20 cellular contexts compared by ENCODE assay signal in genomic region chr15:88334436-88334835, GRCh38.
A peak's percentile ranks its signal among the peaks of the same experiment; 100 is the strongest.
DNase-seq lines count a peak whose midpoint lies in the region; ATAC-seq and TF ChIP-seq lines count a peak whose summit lies in the region.
"Had no signal": no experiment of that assay in that cellular context is flagged by ENCODE, and none has a peak within 500 bp of the region (broad histone marks: within the 10 kb centered on the region; RNA-seq: fewer than 3 reads in every experiment).

No MANE protein-coding gene starts in this region.

- no peak for TF ChIP-seq CTCF in AG04449 (IDR thresholded peaks at IDR 0.05; ENCODE audit: insufficient read depth, low read length, missing control alignments)
- TF ChIP-seq CTCF in GM23338 (conservative IDR thresholded peaks at IDR 0.05; ENCODE audit: low read depth in 2 of 2): no peak

- H3F3A ChIP-seq in GM23338 (replicated peaks; ENCODE audit: low read depth): no peaks in the 10 kb centered on the region

- ATAC-seq in GM23338 (no peak), HG03342 (IDR thresholded peaks at IDR 0.05; ENCODE audit: unreplicated experiment) (no peak)
- ATAC-seq in activated CD8-positive, alpha-beta memory T cell treated with anti-CD3 and anti-CD28 coated beads, Interleukin-2, amount 10 ng/mL, durations not matched to agents 7 days and 5 days: no peak
- ATAC-seq: gastrocnemius medialis; naive thymus-derived CD4-positive, alpha-beta T cell; right cardiac atrium had no signal

- no peaks in the 10 kb centered on the region for H3K36me3 Mint-ChIP-seq in GM23338 (ENCODE audit: low read depth)
- H3K36me3 Mint-ChIP-seq in activated CD8-positive, alpha-beta memory T cell treated with anti-CD3 and anti-CD28 coated beads, Interleukin-2, amount 10 ng/mL, durations not matched to agents 7 days and 5 days: no peaks in the 10 kb centered on the region
- H3K36me3 Mint-ChIP-seq in activated naive CD4-positive, alpha-beta T cell treated with anti-CD3 and anti-CD28 coated beads for 36 hours (ENCODE audit: low read depth): no peaks in the 10 kb centered on the region
- H3K36me3 Mint-ChIP-seq: naive thymus-derived CD4-positive, alpha-beta T cell had no signal

- H3K4me1 Mint-ChIP-seq in GM23338: peaks cover 4% of the 10 kb centered on the region; the same call in 2 of the 3 replicates
- no peaks in the 10 kb centered on the region for H3K4me1 Mint-ChIP-seq in activated CD8-positive, alpha-beta memory T cell treated with anti-CD3 and anti-CD28 coated beads, Interleukin-2, amount 10 ng/mL, durations not matched to agents 7 days and 5 days
- H3K4me1 Mint-ChIP-seq in activated naive CD4-positive, alpha-beta T cell treated with anti-CD3 and anti-CD28 coated beads for 36 hours (ENCODE audit: low read depth): no peaks in the 10 kb centered on the region
- H3K4me1 Mint-ChIP-seq: naive thymus-derived CD4-positive, alpha-beta T cell had no signal

- no peaks in the 10 kb centered on the region for H3K4me1 ChIP-seq in GM23338 (ENCODE audit: insufficient read depth)
- H3K4me1 ChIP-seq in adipocyte (ENCODE audit: control insufficient read depth, insufficient read depth, low read length): peaks cover 10% of the 10 kb centered on the region
- H3K4me1 ChIP-seq: gastrocnemius medialis had no signal

- no peaks in the 10 kb centered on the region for H3K9me3 ChIP-seq in adipocyte (ENCODE audit: control insufficient read depth, low read length)
- H3K9me3 ChIP-seq: gastrocnemius medialis, ovary had no signal

- H3K27me3 ChIP-seq in GM23338 (ENCODE audit: insufficient read depth) (no peaks in the 10 kb centered on the region), adipocyte (replicated peaks; ENCODE audit: control insufficient read depth, insufficient read depth, low read length) (no peaks in the 10 kb centered on the region)
- H3K27me3 ChIP-seq: ovary had no signal

- no peak overlapping the region for H3K27ac ChIP-seq in GM23338 (ENCODE audit: low read depth)
- H3K27ac ChIP-seq: gastrocnemius medialis, ovary had no signal

- H3K79me2 ChIP-seq in GM23338 (replicated peaks; ENCODE audit: insufficient read depth): no peaks in the 10 kb centered on the region

- H3K27ac Mint-ChIP-seq in GM23338: 0 out of 2 replicates have a peak overlapping the region, but pooled peaks have one; percentile 53
- no peak overlapping the region for H3K27ac Mint-ChIP-seq in activated CD8-positive, alpha-beta memory T cell treated with anti-CD3 and anti-CD28 coated beads, Interleukin-2, amount 10 ng/mL, durations not matched to agents 7 days and 5 days
- H3K27ac Mint-ChIP-seq in activated naive CD4-positive, alpha-beta T cell treated with anti-CD3 and anti-CD28 coated beads for 36 hours: no peak overlapping the region
- H3K27ac Mint-ChIP-seq: CD4-positive, alpha-beta T cell; naive thymus-derived CD4-positive, alpha-beta T cell had no signal

- peak overlapping the region; percentile 84; the same call in 1 of the 2 replicates for H2AFZ ChIP-seq in GM23338

- H3K27me3 Mint-ChIP-seq in GM23338 (ENCODE audit: insufficient read depth, low read depth, poor library complexity): peaks cover 5% of the 10 kb centered on the region
- peaks cover 10% of the 10 kb centered on the region for H3K27me3 Mint-ChIP-seq in activated CD8-positive, alpha-beta memory T cell treated with anti-CD3 and anti-CD28 coated beads, Interleukin-2, amount 10 ng/mL, durations not matched to agents 7 days and 5 days
- H3K27me3 Mint-ChIP-seq in activated naive CD4-positive, alpha-beta T cell treated with anti-CD3 and anti-CD28 coated beads for 36 hours (ENCODE audit: low read depth): peaks cover 4% of the 10 kb centered on the region

- H4K20me1 ChIP-seq in GM23338 (replicated peaks; ENCODE audit: insufficient read depth): no peaks in the 10 kb centered on the region

- H3K4me3 Mint-ChIP-seq in GM23338: no peak overlapping the region
- H3K4me3 Mint-ChIP-seq in activated CD8-positive, alpha-beta memory T cell treated with anti-CD3 and anti-CD28 coated beads, Interleukin-2, amount 10 ng/mL, durations not matched to agents 7 days and 5 days: no peak overlapping the region
- H3K4me3 Mint-ChIP-seq in activated naive CD4-positive, alpha-beta T cell treated with anti-CD3 and anti-CD28 coated beads for 36 hours: no peak overlapping the region
- H3K4me3 Mint-ChIP-seq: CD4-positive, alpha-beta T cell; naive thymus-derived CD4-positive, alpha-beta T cell had no signal

- H3K4me2 ChIP-seq in GM23338: no peak overlapping the region

- H3K36me3 ChIP-seq in GM23338 (ENCODE audit: insufficient read depth) (no peaks in the 10 kb centered on the region), adipocyte (ENCODE audit: control insufficient read depth, insufficient read depth, low read length, severe bottlenecking) (no peaks in the 10 kb centered on the region)
- H3K36me3 ChIP-seq: gastrocnemius medialis, ovary had no signal

- H3K4me3 ChIP-seq in AG04449 (ENCODE audit: low read depth, low read length) (no peak overlapping the region), GM23338 (no peak overlapping the region), adipocyte (ENCODE audit: low read length) (no peak overlapping the region)
- H3K4me3 ChIP-seq: gastrocnemius medialis, ovary had no signal

- no peaks in the 10 kb centered on the region for H3K9me3 Mint-ChIP-seq in GM23338
- H3K9me3 Mint-ChIP-seq in activated CD8-positive, alpha-beta memory T cell treated with anti-CD3 and anti-CD28 coated beads, Interleukin-2, amount 10 ng/mL, durations not matched to agents 7 days and 5 days (ENCODE audit: low read depth): no peaks in the 10 kb centered on the region
- no peaks in the 10 kb centered on the region for H3K9me3 Mint-ChIP-seq in activated naive CD4-positive, alpha-beta T cell treated with anti-CD3 and anti-CD28 coated beads for 36 hours
- H3K9me3 Mint-ChIP-seq: CD4-positive, alpha-beta T cell had no signal

- CTCF ChIA-PET in AG04449 (lab: Yijun Ruan, JAX): interaction anchor here (0.9 to 1.9 kb wide), 10 partner anchors 10 to 101 kb away, joined by 3 to 10 read pairs (median 4); no protein-coding TSS in a partner anchor
- CTCF ChIA-PET in activated CD8-positive, alpha-beta memory T cell treated with anti-CD3 and anti-CD28 coated beads, Interleukin-2, amount 10 ng/mL, durations not matched to agents 7 days and 5 days (lab: Charles Lee): no interaction called here
- CTCF ChIA-PET in activated naive CD4-positive, alpha-beta T cell treated with anti-CD3 and anti-CD28 coated beads for 36 hours (lab: Charles Lee): interaction anchor here (1.0 kb wide), 1 partner anchor 120 kb away, joined by 3 read pairs; no protein-coding TSS in a partner anchor

- H3K9ac ChIP-seq in adipocyte (ENCODE audit: low read length): no peak overlapping the region

- peak; percentile 40 for DNase-seq in AG04449 (ENCODE audit: low read depth, low spot score)
- DNase-seq in GM23338 (ENCODE audit: low spot score): no peak
- DNase-seq in adipocyte (ENCODE audit: low read depth): peak; percentile 26
- DNase-seq in hepatic stellate cell (ENCODE audit: low spot score): peak; percentile 46
- DNase-seq in hypothalamus (lab: John Stamatoyannopoulos, UW): no peak
- DNase-seq in activated CD8-positive, alpha-beta memory T cell treated with anti-CD3 and anti-CD28 coated beads, Interleukin-2, amount 10 ng/mL, durations not matched to agents 7 days and 5 days: no peak
- no peak for DNase-seq in activated naive CD4-positive, alpha-beta T cell treated with anti-CD3 and anti-CD28 coated beads for 36 hours
- DNase-seq: activated CD4-positive, alpha-beta T cell treated with anti-CD3 and anti-CD28 coated beads for 48 hours; activated CD8-positive, alpha-beta memory T cell treated with anti-CD3 and anti-CD28 coated beads, Interleukin-2, amount 50 U/mL, for 48 hours; CD4-positive, alpha-beta T cell; gastrocnemius medialis; Kasumi-1; kidney glomerular epithelial cell; mesenchymal stem cell; naive thymus-derived CD4-positive, alpha-beta T cell; NCI-H1105; ovary; right cardiac atrium; stimulated activated CD8-positive, alpha-beta memory T cell treated with anti-CD3 and anti-CD28 coated beads, Interleukin-4, amount 100 ng/mL, for 48 hours had no signal

- POLR2A ChIA-PET in AG04449 (lab: Yijun Ruan, JAX): interaction anchor here (1.0 to 1.6 kb wide), 2 partner anchors 10 to 41 kb away, joined by 6 to 7 read pairs; no protein-coding TSS in a partner anchor

- H3K9me2 ChIP-seq in GM23338 (ENCODE audit: insufficient read depth): no peaks in the 10 kb centered on the region

- intact Hi-C loops in activated naive CD4-positive, alpha-beta T cell treated with anti-CD3 and anti-CD28 coated beads for 36 hours (cut with micrococcal nuclease): loop anchor here (5.0 kb wide), 1 partner anchor 118 kb away; no protein-coding TSS in a partner anchor

TF ChIP-seq in GM23338, 12 proteins besides CTCF, POLR2A, EP300 and RAD21:
- no peak for TF ChIP-seq JUNB (IDR thresholded peaks at IDR 0.05; ENCODE audit: unreplicated experiment)

Comparison
In these comparisons a context has a peak if more than half of its experiments do, and no peak if none do; other contexts are left out.
1. DNase-seq: peak in AG04449 (single experiment), adipocyte (single experiment) and hepatic stellate cell (single experiment); none in GM23338 (single experiment), hypothalamus (0 of 51), activated CD8-positive, alpha-beta memory T cell treated with anti-CD3 and anti-CD28 coated beads, Interleukin-2, amount 10 ng/mL, durations not matched to agents 7 days and 5 days (single experiment) and activated naive CD4-positive, alpha-beta T cell treated with anti-CD3 and anti-CD28 coated beads for 36 hours (single experiment).